16 cellular contexts compared by ENCODE assay signal in genomic region chr3:196159526-196159925, GRCh38. TPM values are rescaled to one million over a fixed set of nuclear protein-coding genes. Genes with fewer than 3 reads are reported as not detected.
A peak's percentile ranks its signal among the peaks of the same experiment; 100 is the strongest.
DNase-seq lines count a peak whose midpoint lies in the region; ATAC-seq, FAIRE-seq and TF ChIP-seq lines count a peak whose summit lies in the region.
"Had no signal": no experiment of that assay in that cellular context is flagged by ENCODE, and none has a peak within 500 bp of the region (broad histone marks: within the 10 kb centered on the region; RNA-seq: fewer than 3 reads in every experiment).

No MANE protein-coding gene starts in this region.

- H3K79me2 ChIP-seq in DND-41 (ENCODE audit: insufficient read depth, low read length) (no peaks in the 10 kb centered on the region), OCI-LY7 (ENCODE audit: insufficient read depth, low read depth, low read length) (no peaks in the 10 kb centered on the region)

- POLR2A ChIA-PET in OCI-LY7 (lab: Charles Lee) = interaction anchor here (0.7 kb wide), 1 partner anchor 109 kb away, joined by 4 read pairs; no protein-coding TSS in a partner anchor

- H3K4me1 ChIP-seq in DND-41 (ENCODE audit: insufficient read depth, low read length) (peaks cover 21% of the 10 kb centered on the region), OCI-LY7 (ENCODE audit: insufficient read depth, low read length, poor library complexity, severe bottlenecking) (no peaks in the 10 kb centered on the region), endodermal cell (ENCODE audit: control insufficient read depth, insufficient read depth, low read length) (no peaks in the 10 kb centered on the region)

- no peak for TF ChIP-seq CTCF in DND-41 (IDR thresholded peaks at IDR 0.05; ENCODE audit: borderline replicate concordance, extremely low read depth, low read length, poor library complexity, severe bottlenecking)
- no peak for TF ChIP-seq CTCF in OCI-LY7 (conservative IDR thresholded peaks at IDR 0.05; ENCODE audit: low read length)
- TF ChIP-seq CTCF in endodermal cell (conservative IDR thresholded peaks at IDR 0.05) = no peak
- no peak for TF ChIP-seq CTCF in progenitor cell of endocrine pancreas (IDR thresholded peaks at IDR 0.05; ENCODE audit: unreplicated experiment)
- TF ChIP-seq CTCF in D721Med (IDR thresholded peaks at IDR 0.05; ENCODE audit: insufficient read depth, missing control alignments) = no peak

- intact Hi-C loops in OCI-LY7 (cut with micrococcal nuclease; ENCODE audit: unreplicated experiment) = no loop called here

- DNase-seq in DND-41 (no peak), OCI-LY7 (ENCODE audit: low spot score) (no peak), endodermal cell (no peak), progenitor cell of endocrine pancreas (ENCODE audit: low spot score, unreplicated experiment) (no peak), DMS79 (lab: John Stamatoyannopoulos, UW) (no peak), KBM-7 (no peak), D721Med (ENCODE audit: insufficient read length, low spot score) (no peak)
- DNase-seq: effector memory CD8-positive, alpha-beta T cell; foreskin melanocyte; mammary epithelial cell had no signal

- H2AFZ ChIP-seq in DND-41 (ENCODE audit: low read depth, low read length) (peak overlapping the region; percentile 77), OCI-LY7 (ENCODE audit: low read length) (0 out of 2 replicates have a peak overlapping the region, but pooled peaks have one; percentile 22)

- WGBS in endodermal cell (ENCODE audit: insufficient coverage in 1 of 2, insufficient read length in 1 of 2), 2 experiments = 92 to 97% methylated on average over 12 to 13 of the region's 13 CpGs

- H3K27ac ChIP-seq in DND-41 (ENCODE audit: low read length) (peak overlapping the region; percentile 93), OCI-LY7 (ENCODE audit: low read depth, low read length, poor library complexity, severe bottlenecking) (no peak overlapping the region), endodermal cell (ENCODE audit: low read depth, low read length) (no peak overlapping the region)

- no peaks in the 10 kb centered on the region for H3K9me3 ChIP-seq in DND-41 (ENCODE audit: insufficient read depth, low read length, severe bottlenecking)
- no peaks in the 10 kb centered on the region for H3K9me3 ChIP-seq in OCI-LY7 (ENCODE audit: low read length)
- H3K9me3 ChIP-seq in endodermal cell (ENCODE audit: control insufficient read depth, low read length) = no peaks in the 10 kb centered on the region

- CTCF ChIA-PET in OCI-LY7 (lab: Charles Lee; ENCODE audit: unreplicated experiment) = no interaction called here

- BruUV-seq in OCI-LY7 (replicated peaks; lab: Mats Ljungman, UMichigan) = no TSS peak

- H3K27me3 ChIP-seq in DND-41 (ENCODE audit: insufficient read depth, low read length, poor library complexity) (no peaks in the 10 kb centered on the region), endodermal cell (ENCODE audit: control insufficient read depth, insufficient read depth, low read length, poor library complexity, severe bottlenecking) (no peaks in the 10 kb centered on the region)

- in situ Hi-C loops in KBM-7 (cut with MboI; ENCODE audit: low pct_unique_long_range_greater_than_20kb, low sequenced_read_pairs) = no loop called here

- peak overlapping the region; percentile 48 for H3K9ac ChIP-seq in DND-41 (ENCODE audit: low read depth, low read length)
- no peak overlapping the region for H3K9ac ChIP-seq in endodermal cell (ENCODE audit: extremely low read depth, low read length, poor library complexity, severe bottlenecking)

- H3K4me3 Mint-ChIP-seq in endodermal cell = no peak overlapping the region
- no peak overlapping the region for H3K4me3 Mint-ChIP-seq in progenitor cell of endocrine pancreas (ENCODE audit: low read depth)
- H3K4me3 Mint-ChIP-seq: effector memory CD8-positive, alpha-beta T cell had no signal

- no peaks in the 10 kb centered on the region for H3K36me3 ChIP-seq in DND-41 (ENCODE audit: insufficient read depth, low read length)
- no peaks in the 10 kb centered on the region for H3K36me3 ChIP-seq in OCI-LY7 (ENCODE audit: insufficient read depth, low read length)
- H3K36me3 ChIP-seq in endodermal cell (ENCODE audit: control insufficient read depth, insufficient read depth, low read length) = no peaks in the 10 kb centered on the region

- H3K4me1 Mint-ChIP-seq in endodermal cell (peaks cover 17% of the 10 kb centered on the region), progenitor cell of endocrine pancreas (ENCODE audit: low read depth) (peaks cover 13% of the 10 kb centered on the region)

- H3K9me2 ChIP-seq in OCI-LY7 (ENCODE audit: insufficient read depth, low read length) = no peaks in the 10 kb centered on the region

- H3K4me2 ChIP-seq in DND-41 (ENCODE audit: insufficient read depth, low read length) = peak overlapping the region; percentile 42
- H3K4me2 ChIP-seq in OCI-LY7 (ENCODE audit: low read length) = no peak overlapping the region

- H3K36me3 Mint-ChIP-seq in endodermal cell (ENCODE audit: low read depth) (no peaks in the 10 kb centered on the region), progenitor cell of endocrine pancreas (ENCODE audit: insufficient read depth) (no peaks in the 10 kb centered on the region)

- FAIRE-seq in D721Med (lab: Jason Lieb, UNC) = no peak
- FAIRE-seq: bronchial epithelial cell had no signal

- H3K9me3 Mint-ChIP-seq in endodermal cell = no peaks in the 10 kb centered on the region
- H3K9me3 Mint-ChIP-seq in progenitor cell of endocrine pancreas (ENCODE audit: low read depth) = no peaks in the 10 kb centered on the region
- H3K9me3 Mint-ChIP-seq: effector memory CD8-positive, alpha-beta T cell had no signal

- peak overlapping the region in 1 of 2 experiments; percentile 17; a peak in 1 of 4 replicates for H3K4me3 ChIP-seq in DND-41 (ENCODE audit: low read depth in 1 of 2, low read length in 2 of 2)
- no peak overlapping the region for H3K4me3 ChIP-seq in OCI-LY7 (ENCODE audit: low read depth, low read length, poor library complexity, severe bottlenecking)
- no peak overlapping the region for H3K4me3 ChIP-seq in endodermal cell (ENCODE audit: low read length)

- ATAC-seq in DND-41 (ENCODE audit: insufficient read depth, low read depth) (no peak), HG02759 (IDR thresholded peaks at IDR 0.05; ENCODE audit: unreplicated experiment) (no peak)

- no peaks in the 10 kb centered on the region for H3K27me3 Mint-ChIP-seq in endodermal cell (ENCODE audit: insufficient read depth)
- peaks cover 12% of the 10 kb centered on the region for H3K27me3 Mint-ChIP-seq in progenitor cell of endocrine pancreas
- H3K27me3 Mint-ChIP-seq: effector memory CD8-positive, alpha-beta T cell had no signal

- H3K27ac Mint-ChIP-seq in endodermal cell (peak overlapping the region; percentile 66), progenitor cell of endocrine pancreas (peak overlapping the region; percentile 92)
- H3K27ac Mint-ChIP-seq: effector memory CD8-positive, alpha-beta T cell had no signal

- no peaks in the 10 kb centered on the region for H4K20me1 ChIP-seq in DND-41 (ENCODE audit: insufficient read depth, low read length)
- no peaks in the 10 kb centered on the region for H4K20me1 ChIP-seq in OCI-LY7 (ENCODE audit: insufficient read depth, low read length)

RNA-seq across cellular contexts. Expression of gene ZDHHC19, which starts 51.7 kb away (rescaled TPM):
- not detected in 2 replicates for total RNA-seq in OCI-LY7 (2014; rRNA removed; shearing (Covaris generic))
- total RNA-seq in OCI-LY7 (2022) = not detected in 2 replicates
- total RNA-seq in endodermal cell = under 1 TPM in 1 of 2 donors, not detected in 1; 0.86 TPM
- 1.1 TPM for polyA plus RNA-seq in endodermal cell (2013, experiment 1 of 2)
- 0.58 TPM for polyA plus RNA-seq in endodermal cell (2013, experiment 2 of 2)
- not detected in 2 replicates for total RNA-seq in progenitor cell of endocrine pancreas
- total RNA-seq: bronchial epithelial cell; H4; M059J; mammary epithelial cell; omental fat pad; T-helper 2 cell treated with Interferon-gamma antibody and Interleukin-4, amounts not matched to agents 100 ng/mL and 5 ng/mL, for 36 hours had no signal
- polyA plus RNA-seq: mammary epithelial cell had no signal

RNA-seq across cellular contexts. Expression of gene SLC51A, which starts 56.8 kb away (rescaled TPM):
- total RNA-seq in OCI-LY7 (2014; rRNA removed; shearing (Covaris generic)) = not detected in 2 replicates
- total RNA-seq in OCI-LY7 (2022) (not detected in 2 replicates), endodermal cell (1 to 10 TPM; 1.9 to 2.0 TPM), progenitor cell of endocrine pancreas (0.34 and 0.62 TPM in 2 replicates)
- polyA plus RNA-seq in endodermal cell (2013, experiment 1 of 2) = 1.4 TPM
- polyA plus RNA-seq in endodermal cell (2013, experiment 2 of 2) = not detected
- total RNA-seq: bronchial epithelial cell; H4; M059J; mammary epithelial cell; T-helper 2 cell treated with Interferon-gamma antibody and Interleukin-4, amounts not matched to agents 100 ng/mL and 5 ng/mL, for 36 hours had no signal
- polyA plus RNA-seq: mammary epithelial cell had no signal
